Comparison of ENCODE assay signal across 9 cellular contexts in the genomic region with DNA sequence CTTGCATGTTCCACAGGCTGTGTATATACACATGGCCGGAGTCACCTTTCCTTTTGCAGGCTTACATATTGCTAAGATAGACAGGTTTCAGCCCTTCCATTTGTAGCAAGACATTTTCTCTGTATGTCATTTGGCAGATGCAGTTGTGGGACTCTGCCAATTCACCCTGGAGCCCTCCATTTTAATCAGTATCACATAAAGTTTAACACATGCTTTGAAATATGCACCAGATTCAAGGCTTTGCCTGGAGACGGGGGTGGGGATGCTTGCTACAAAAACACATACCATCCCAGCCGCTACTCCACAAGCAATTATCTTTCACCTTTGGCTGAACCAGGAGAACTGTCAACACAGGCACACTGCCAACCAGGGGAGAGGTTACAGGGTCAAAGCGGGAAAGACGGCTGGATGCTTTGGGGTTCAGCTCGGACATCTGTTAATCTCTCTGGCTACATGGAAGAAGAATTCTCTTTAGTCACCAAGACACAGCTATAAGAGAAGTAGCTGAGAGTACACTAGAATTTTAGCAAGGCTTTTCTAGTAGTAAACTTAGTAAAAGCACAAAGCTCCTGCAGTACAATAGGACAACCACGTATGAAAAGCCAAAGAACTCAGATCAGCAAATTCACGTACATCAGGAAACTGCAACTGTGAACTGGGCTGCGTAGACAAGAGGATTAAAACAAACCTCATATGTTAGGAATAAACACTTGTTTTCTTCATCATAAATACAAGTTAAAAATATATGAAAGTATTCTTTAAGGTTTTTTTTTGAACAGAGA.
DNase-seq lines count a peak whose midpoint lies in the region; ATAC-seq and TF ChIP-seq lines count a peak whose summit lies in the region.
"Had no signal": no experiment of that assay in that cellular context is flagged by ENCODE, and none has a peak within 500 bp of the region (broad histone marks: within the 10 kb centered on the region; RNA-seq: fewer than 3 reads in every experiment).

No MANE protein-coding gene starts in this region.

- H3K27ac ChIP-seq in effector memory CD4-positive, alpha-beta T cell (ENCODE audit: insufficient read depth, low read length, poor library complexity, severe bottlenecking) = no peak overlapping the region

- peak; percentile 61 for DNase-seq in DMS53 treated with DMSO at 0.1 percent for 48 hours (lab: John Stamatoyannopoulos, UW; ENCODE audit: unreplicated experiment)
- DNase-seq in NCI-H2196 treated with DMSO at 0.1 percent for 48 hours (lab: John Stamatoyannopoulos, UW; ENCODE audit: unreplicated experiment) = peak; percentile 12
- DNase-seq in fibroblast of mammary gland (ENCODE audit: low read depth) = peak; percentile 59
- no peak for DNase-seq in omental fat pad (ENCODE audit: low spot score)
- no peak for DNase-seq in effector memory CD4-positive, alpha-beta T cell
- DNase-seq in NK-92 (lab: John Stamatoyannopoulos, UW; ENCODE audit: unreplicated experiment) = no peak
- DNase-seq: activated gamma-delta T cell had no signal

- H3K4me1 ChIP-seq in effector memory CD4-positive, alpha-beta T cell (ENCODE audit: control insufficient read depth, insufficient read depth, low read length, poor library complexity, severe bottlenecking) = no peaks in the 10 kb centered on the region

- no peaks in the 10 kb centered on the region for H3K9me3 ChIP-seq in effector memory CD4-positive, alpha-beta T cell (ENCODE audit: control insufficient read depth, low read length)

- H3K36me3 ChIP-seq in effector memory CD4-positive, alpha-beta T cell (ENCODE audit: control insufficient read depth, insufficient read depth, low read length) = no peaks in the 10 kb centered on the region

- H3K4me3 ChIP-seq in fibroblast of mammary gland (ENCODE audit: control insufficient read depth, low read depth, low read length) = no peak overlapping the region
- no peak overlapping the region for H3K4me3 ChIP-seq in effector memory CD4-positive, alpha-beta T cell (ENCODE audit: insufficient read depth, low read depth, low read length, poor library complexity, severe bottlenecking)

- H3K27me3 ChIP-seq in effector memory CD4-positive, alpha-beta T cell (replicated peaks; ENCODE audit: control insufficient read depth, insufficient read depth, low read length, poor library complexity, severe bottlenecking) = no peaks in the 10 kb centered on the region

- ATAC-seq in omental fat pad (ENCODE audit: low FRiP score) (peak; percentile 66), GM18517 (IDR thresholded peaks at IDR 0.05; ENCODE audit: unreplicated experiment) (no peak), GM18868 (IDR thresholded peaks at IDR 0.05; ENCODE audit: unreplicated experiment) (no peak)

- no peak for TF ChIP-seq CTCF in fibroblast of mammary gland (conservative IDR thresholded peaks at IDR 0.05; ENCODE audit: control insufficient read depth, insufficient read depth, low read depth, low read length)
- no peak for TF ChIP-seq CTCF in omental fat pad (IDR thresholded peaks at IDR 0.05)

Comparison
In these comparisons a context has a peak if more than half of its experiments do, and no peak if none do; other contexts are left out.
1. DNase-seq: peak in DMS53 treated with DMSO at 0.1 percent for 48 hours (single experiment), NCI-H2196 treated with DMSO at 0.1 percent for 48 hours (single experiment) and fibroblast of mammary gland (single experiment); none in omental fat pad (single experiment), effector memory CD4-positive, alpha-beta T cell (0 of 3) and NK-92 (single experiment).